Comparison of ENCODE assay signal across 8 cellular contexts in the genomic region with DNA sequence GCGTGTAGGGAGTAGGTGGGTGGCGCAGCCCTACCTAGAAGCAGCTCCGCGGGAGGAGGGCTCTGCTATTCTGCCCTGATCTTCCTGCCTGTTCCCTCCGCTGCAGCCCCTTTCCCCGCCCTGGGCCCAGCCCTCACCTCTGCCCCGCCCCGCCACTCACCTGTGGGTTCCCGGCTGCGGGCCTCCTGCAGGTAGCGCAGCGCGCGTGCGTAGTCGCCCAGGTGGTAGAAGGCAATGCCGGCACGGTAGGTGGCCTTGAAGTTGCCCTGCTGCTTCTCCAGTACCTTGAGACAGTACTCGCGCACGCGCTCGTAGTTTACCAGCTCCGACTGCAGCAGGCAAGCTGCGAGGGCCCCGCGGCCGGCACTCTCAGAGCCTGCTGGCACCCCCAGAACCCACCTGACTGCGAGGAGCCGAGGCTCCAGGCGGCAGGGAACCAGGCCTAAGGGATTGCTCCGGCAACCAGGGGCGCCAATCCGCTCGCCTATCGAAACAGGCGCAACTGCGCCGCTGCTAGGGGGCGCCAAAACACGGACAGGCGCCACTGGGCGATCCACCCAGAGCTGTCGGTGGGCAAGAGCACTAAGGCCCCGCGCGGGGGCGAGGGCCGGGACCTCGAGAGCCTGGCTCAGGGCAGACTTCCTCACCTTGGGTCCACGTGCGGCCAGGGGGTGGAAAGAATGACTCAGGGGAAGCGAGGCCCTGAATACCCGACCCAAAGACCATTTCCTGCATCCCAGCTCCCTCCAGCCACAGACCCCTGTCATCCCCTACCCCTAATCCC. TPM values are rescaled to one million over a fixed set of nuclear protein-coding genes. Genes with fewer than 3 reads are reported as not detected.
DNase-seq lines count a peak whose midpoint lies in the region; ATAC-seq and TF ChIP-seq lines count a peak whose summit lies in the region.

No MANE protein-coding gene starts in this region.

- H3K27me3 Mint-ChIP-seq in osteocyte (ENCODE audit: unreplicated experiment): peaks cover 18% of the 10 kb centered on the region
- peaks cover 43% of the 10 kb centered on the region for H3K27me3 Mint-ChIP-seq in activated T-cell treated with anti-CD3 and anti-CD28 coated beads, Interleukin-2, amount 50 U/mL, for 4 hours (ENCODE audit: low read depth)

- H3K9me3 ChIP-seq in colonic mucosa: no peaks in the 10 kb centered on the region

- peak overlapping the region in 1 of 2 donors; percentile 15 for H3K9ac ChIP-seq in colonic mucosa (ENCODE audit: low read depth in 2 of 2, low read length in 2 of 2)

- H3K27me3 ChIP-seq in colonic mucosa: peaks cover 29% of the 10 kb centered on the region

- H3K4me3 Mint-ChIP-seq in osteocyte (ENCODE audit: unreplicated experiment): no peak overlapping the region
- no peak overlapping the region for H3K4me3 Mint-ChIP-seq in activated T-cell treated with anti-CD3 and anti-CD28 coated beads, Interleukin-2, amount 50 U/mL, for 4 hours

- H3K27ac ChIP-seq in colonic mucosa: no peak overlapping the region

- ATAC-seq in activated T-cell treated with anti-CD3 and anti-CD28 coated beads, Interleukin-2, amount 50 U/mL, for 4 hours: no peak
- ATAC-seq in GM21367 (IDR thresholded peaks at IDR 0.05; ENCODE audit: unreplicated experiment): no peak

- DNase-seq in GM12865 (ENCODE audit: low read depth) (peak; percentile 21), NCI-H2107 (lab: John Stamatoyannopoulos, UW) (peak; percentile 39), colonic mucosa (peak; percentile 74), osteocyte (ENCODE audit: extremely low spot score, unreplicated experiment) (no peak), T1000 (lab: John Stamatoyannopoulos, UW) (no peak), hepatic stellate cell (ENCODE audit: low spot score) (no peak)
- DNase-seq in activated T-cell treated with anti-CD3 and anti-CD28 coated beads, Interleukin-2, amount 50 U/mL, for 4 hours: no peak

- H3K36me3 Mint-ChIP-seq in osteocyte (ENCODE audit: unreplicated experiment): peaks cover 3% of the 10 kb centered on the region
- no peaks in the 10 kb centered on the region for H3K36me3 Mint-ChIP-seq in activated T-cell treated with anti-CD3 and anti-CD28 coated beads, Interleukin-2, amount 50 U/mL, for 4 hours (ENCODE audit: insufficient read depth)

- intact Hi-C loops in colonic mucosa (cut with DNase I): no loop called here

- H3K4me1 ChIP-seq in colonic mucosa: no peaks in the 10 kb centered on the region

- H3K4me3 ChIP-seq in GM12865 (ENCODE audit: low read depth, low read length) (no peak overlapping the region), colonic mucosa (no peak overlapping the region)

- no peaks in the 10 kb centered on the region for H3K36me3 ChIP-seq in colonic mucosa

- H3K9me3 Mint-ChIP-seq in osteocyte (ENCODE audit: unreplicated experiment): peaks cover 4% of the 10 kb centered on the region
- H3K9me3 Mint-ChIP-seq in activated T-cell treated with anti-CD3 and anti-CD28 coated beads, Interleukin-2, amount 50 U/mL, for 4 hours: peaks cover 4% of the 10 kb centered on the region

- peaks cover 9% of the 10 kb centered on the region for H3K4me1 Mint-ChIP-seq in osteocyte (ENCODE audit: unreplicated experiment)
- H3K4me1 Mint-ChIP-seq in activated T-cell treated with anti-CD3 and anti-CD28 coated beads, Interleukin-2, amount 50 U/mL, for 4 hours (ENCODE audit: low read depth): peaks cover 11% of the 10 kb centered on the region

- H3K27ac Mint-ChIP-seq in osteocyte (ENCODE audit: unreplicated experiment): no peak overlapping the region

- peak; percentile 22 for TF ChIP-seq CTCF in GM12865 (IDR thresholded peaks at IDR 0.05; ENCODE audit: insufficient read depth, low read depth, low read length, missing control alignments)
- peak; percentile 35 for TF ChIP-seq CTCF in colonic mucosa (IDR thresholded peaks at IDR 0.05)
- peak; percentile 42 for TF ChIP-seq CTCF in osteocyte (IDR thresholded peaks at IDR 0.05)

RNA-seq across cellular contexts. Expression of gene TTC9B, which starts 1.0 kb away (rescaled TPM):
- total RNA-seq in colonic mucosa: under 1 TPM; 0.30 to 0.69 TPM
- total RNA-seq in osteocyte: not detected in 2 replicates
- not detected for total RNA-seq in activated T-cell treated with anti-CD3 and anti-CD28 coated beads, Interleukin-2, amount 50 U/mL, for 4 hours

RNA-seq across cellular contexts. Expression of gene CCNP, which starts 9.3 kb away (rescaled TPM):
- total RNA-seq in colonic mucosa (under 1 TPM; 0.50 to 0.64 TPM), osteocyte (0.51 and 0.57 TPM in 2 replicates)
- under 1 TPM in 2 of 3 donors, not detected in 1; 0.32 to 0.43 TPM for total RNA-seq in activated T-cell treated with anti-CD3 and anti-CD28 coated beads, Interleukin-2, amount 50 U/mL, for 4 hours

RNA-seq across cellular contexts. Expression of gene MAP3K10, which starts 26.0 kb away (rescaled TPM):
- total RNA-seq in colonic mucosa (10 to 100 TPM in 1 of 2 donors, 1 to 10 TPM in 1; 9.1 to 10.9 TPM), osteocyte (23.6 and 24.2 TPM in 2 replicates)
- 10 to 100 TPM; 15.8 to 18.8 (median 16.4) TPM for total RNA-seq in activated T-cell treated with anti-CD3 and anti-CD28 coated beads, Interleukin-2, amount 50 U/mL, for 4 hours

Comparison
In these comparisons a context has a peak if more than half of its experiments do, and no peak if none do; other contexts are left out.
1. DNase-seq: peak in GM12865 (single experiment), NCI-H2107 (single experiment) and colonic mucosa (single experiment); none in osteocyte (single experiment), T1000 (single experiment), hepatic stellate cell (single experiment) and activated T-cell treated with anti-CD3 and anti-CD28 coated beads, Interleukin-2, amount 50 U/mL, for 4 hours (single experiment).
2. Peak in every context shown above with its lines, with median percentiles within 50 percentile points of each other: CTCF ChIP-seq.